In the genomic region with DNA sequence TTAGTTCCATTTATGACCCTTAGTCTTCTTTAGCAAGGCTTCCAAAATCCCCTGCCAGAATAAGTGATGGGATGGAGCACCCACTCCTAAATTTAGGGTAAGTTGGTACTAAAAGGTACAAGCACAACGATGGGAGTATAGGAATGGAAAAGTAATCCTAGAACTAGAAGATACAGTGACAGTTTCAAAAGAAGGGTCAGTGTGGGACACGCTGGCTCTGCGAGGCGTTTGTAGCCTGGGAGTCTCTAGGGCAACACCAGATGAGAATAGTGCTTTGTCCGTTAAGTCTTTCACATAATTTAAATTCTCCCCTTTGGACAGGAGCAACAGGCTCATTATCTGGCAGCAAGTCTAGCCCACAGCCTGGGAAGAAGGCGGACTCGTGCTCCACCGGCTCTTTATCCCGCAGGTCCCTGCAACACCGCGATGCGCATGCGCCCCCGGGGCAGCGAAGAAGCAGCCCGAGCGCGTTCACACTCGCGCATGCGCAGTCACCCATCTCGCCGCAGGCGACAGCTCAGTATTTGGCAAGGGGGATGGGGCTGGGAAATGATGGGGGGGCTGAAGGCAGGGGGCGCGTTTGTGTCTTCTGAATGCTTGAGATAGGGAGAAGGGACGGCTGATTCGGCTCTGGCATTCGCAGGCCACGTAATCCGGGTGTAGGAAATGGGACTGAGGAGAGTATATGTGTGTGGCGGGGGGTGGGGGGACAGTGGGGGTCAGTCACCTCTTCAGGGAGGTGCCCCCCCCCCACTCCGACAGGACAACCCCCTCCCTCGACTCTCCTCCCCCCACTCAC, we compare ENCODE assay signal across 8 cellular contexts. TPM values are rescaled to one million over a fixed set of nuclear protein-coding genes. Genes with fewer than 3 reads are reported as not detected.
DNase-seq lines count a peak whose midpoint lies in the region; ATAC-seq, FAIRE-seq and TF ChIP-seq lines count a peak whose summit lies in the region.

No MANE protein-coding gene starts in this region.

- H3K4me1 Mint-ChIP-seq in brain = peaks cover 49% of the 10 kb centered on the region

- in situ Hi-C loops in gastrocnemius medialis (cut with MboI; ENCODE audit: low sequenced_read_pairs in 4 of 4) = no loop called here

- peaks cover 25% of the 10 kb centered on the region for H3K36me3 Mint-ChIP-seq in brain

- FAIRE-seq in GM12892 (lab: Jason Lieb, UNC) = no peak

- intact Hi-C loops in gastrocnemius medialis (cut with DNase I; ENCODE audit: low total_unique reads) = loop anchor here (2.0 to 10.0 kb wide), 5 partner anchors 29 to 733 kb away; a partner anchor contains a TSS

- no peaks in the 10 kb centered on the region for H3K36me3 ChIP-seq in gastrocnemius medialis

- peak overlapping the region; percentile 35 for H3K4me3 ChIP-seq in iPS-11a (ENCODE audit: low read depth, low read length)
- peak overlapping the region; percentile 70 to 91 (median 76) for H3K4me3 ChIP-seq in gastrocnemius medialis

- H3K4me3 Mint-ChIP-seq in brain = peak overlapping the region; percentile 92 to 98 (median 95)

- no peaks in the 10 kb centered on the region for H3K9me3 ChIP-seq in gastrocnemius medialis

- no peaks in the 10 kb centered on the region for H3K27me3 ChIP-seq in gastrocnemius medialis

- peak overlapping the region; percentile 97 to 100 (median 99) for H3K27ac Mint-ChIP-seq in brain

- peak overlapping the region; percentile 97 to 100 (median 100) for H3K27ac ChIP-seq in gastrocnemius medialis

- ATAC-seq in HG02981 (IDR thresholded peaks at IDR 0.05; ENCODE audit: unreplicated experiment) (peak; percentile 47), gastrocnemius medialis (peak; percentile 73 to 83), HG02884 (IDR thresholded peaks at IDR 0.05; ENCODE audit: unreplicated experiment) (no peak)

- peaks cover 33 to 41% of the 10 kb centered on the region in 2 donors for H3K4me1 ChIP-seq in gastrocnemius medialis

- TF ChIP-seq POLR2A in GM12892 (IDR thresholded peaks at IDR 0.05; ENCODE audit: low read depth, low read length) (peak; percentile 64), gastrocnemius medialis (IDR thresholded peaks at IDR 0.05) (peak; percentile 57 to 59)

- H3K9me3 Mint-ChIP-seq in brain = peaks cover 0 to 15% (median 6%) of the 10 kb centered on the region in 5 experiments

- H3K27me3 Mint-ChIP-seq in brain = peaks cover 10% of the 10 kb centered on the region

- no peak for TF ChIP-seq CTCF in brain (conservative IDR thresholded peaks at IDR 0.05)
- TF ChIP-seq CTCF in gastrocnemius medialis (IDR thresholded peaks at IDR 0.05 in 4 of 5, conservative IDR thresholded peaks at IDR 0.05 in 1 of 5) = no peak

- DNase-seq in GM12892 (ENCODE audit: insufficient read length) (peak; percentile 88), NCI-H2107 treated with DMSO at 0.1 percent for 48 hours (lab: John Stamatoyannopoulos, UW; ENCODE audit: unreplicated experiment) (peak; percentile 77), UCSD-AML1 (lab: John Stamatoyannopoulos, UW; ENCODE audit: unreplicated experiment) (peak; percentile 96), gastrocnemius medialis (peak; percentile 95 to 96)

RNA-seq across cellular contexts. Expression of a gene that starts 0.6 kb away (rescaled TPM):
- 30.3 TPM for polyA plus RNA-seq in GM12892 (2012; ENCODE audit: missing spikeins)
- 52.7 TPM for polyA plus RNA-seq in brain (ENCODE audit: insufficient read depth, low read depth, low replicate concordance)
- 10 to 100 TPM; 27.5 to 57.5 (median 53.5) TPM for total RNA-seq in gastrocnemius medialis

RNA-seq across cellular contexts. Expression of a gene that starts 30.4 kb away (rescaled TPM):
- polyA plus RNA-seq in GM12892 (2012; ENCODE audit: missing spikeins) = 28.3 TPM
- polyA plus RNA-seq in brain (ENCODE audit: insufficient read depth, low read depth, low replicate concordance) = 66.0 TPM
- 10 to 100 TPM; 62.7 to 99.0 (median 84.5) TPM for total RNA-seq in gastrocnemius medialis
